In the genomic region with DNA sequence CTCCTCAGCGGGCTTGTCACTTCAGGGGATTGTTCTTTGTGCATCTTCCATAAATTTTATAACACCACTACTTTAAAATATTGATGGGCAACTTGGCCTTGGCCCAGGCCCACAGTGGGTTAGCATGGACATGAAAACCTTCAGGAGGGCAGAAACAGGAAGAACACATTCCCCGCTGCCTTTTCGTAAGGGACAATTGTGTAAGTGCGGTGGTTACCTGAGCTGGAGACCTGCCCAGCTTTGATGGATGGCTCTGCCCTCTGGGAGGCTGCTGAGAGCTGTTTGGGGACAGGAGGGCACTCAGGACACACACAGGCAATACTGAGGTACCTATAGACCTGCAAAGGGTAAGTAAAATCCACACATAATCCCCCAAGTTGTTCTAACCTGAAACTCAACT, we compare ENCODE assay signal across 33 cellular contexts.
"Had no signal": no experiment of that assay in that cellular context is flagged by ENCODE, and none has a peak within 500 bp of the region (broad histone marks: within the 10 kb centered on the region; RNA-seq: fewer than 3 reads in every experiment).

No MANE protein-coding gene starts in this region.

- H3K36me3 ChIP-seq: brain microvascular endothelial cell had no signal

- H3K9me3 Mint-ChIP-seq: activated B cell treated with CpG ODN at 0.5 μM for 24 hours; activated CD4-positive, alpha-beta memory T cell treated with anti-CD3 and anti-CD28 coated beads for 36 hours; activated naive CD4-positive, alpha-beta T cell treated with anti-CD3 and anti-CD28 coated beads, Interleukin-2, amount 10 ng/mL, durations not matched to agents 7 days and 5 days; activated naive CD8-positive, alpha-beta T cell treated with anti-CD3 and anti-CD28 coated beads, Interleukin-2, amount 50 U/mL, for 24 hours; activated T-cell treated with anti-CD3 and anti-CD28 coated beads, Interleukin-2, amount 50 U/mL, for 4 hours; activated T-helper 1 cell treated with anti-CD3 and anti-CD28 coated beads, Interleukin-12 subunit alpha, Interleukin-12 subunit beta, Interleukin-2, Interleukin-4 antibody, amounts not matched to agents 30 ng/mL and 10 ng/mL and 1 ng/mL, durations not matched to agents 14 hours and 24 hours and 36 hours had no signal

- H3K27ac Mint-ChIP-seq: activated B cell treated with CpG ODN at 0.5 μM for 24 hours; activated CD4-positive, alpha-beta memory T cell treated with anti-CD3 and anti-CD28 coated beads for 36 hours; activated naive CD4-positive, alpha-beta T cell treated with anti-CD3 and anti-CD28 coated beads, Interleukin-2, amount 10 ng/mL, durations not matched to agents 7 days and 5 days; activated naive CD8-positive, alpha-beta T cell; activated naive CD8-positive, alpha-beta T cell treated with anti-CD3 and anti-CD28 coated beads, Interleukin-2, amount 50 U/mL, for 24 hours; activated T-helper 1 cell treated with anti-CD3 and anti-CD28 coated beads, Interleukin-12 subunit alpha, Interleukin-12 subunit beta, Interleukin-2, Interleukin-4 antibody, amounts not matched to agents 30 ng/mL and 10 ng/mL and 1 ng/mL, durations not matched to agents 14 hours and 24 hours and 36 hours had no signal

- H3K4me3 ChIP-seq: K562 had no signal

- H3K4me1 Mint-ChIP-seq: activated B cell treated with CpG ODN at 0.5 μM for 24 hours; activated naive CD4-positive, alpha-beta T cell treated with anti-CD3 and anti-CD28 coated beads, Interleukin-2, amount 10 ng/mL, durations not matched to agents 7 days and 5 days; activated naive CD8-positive, alpha-beta T cell treated with anti-CD3 and anti-CD28 coated beads, Interleukin-2, amount 50 U/mL, for 24 hours had no signal

- H3K27me3 Mint-ChIP-seq: activated B cell treated with CpG ODN at 0.5 μM for 24 hours; activated CD4-positive, alpha-beta memory T cell treated with anti-CD3 and anti-CD28 coated beads for 36 hours; activated naive CD4-positive, alpha-beta T cell treated with anti-CD3 and anti-CD28 coated beads, Interleukin-2, amount 10 ng/mL, durations not matched to agents 7 days and 5 days; activated naive CD8-positive, alpha-beta T cell; activated naive CD8-positive, alpha-beta T cell treated with anti-CD3 and anti-CD28 coated beads, Interleukin-2, amount 50 U/mL, for 24 hours had no signal

- DNase-seq: activated B cell treated with CpG ODN at 0.5 μM for 24 hours; activated CD4-positive, alpha-beta memory T cell treated with anti-CD3 and anti-CD28 coated beads for 36 hours; activated CD4-positive, alpha-beta T cell treated with anti-CD3 and anti-CD28 coated beads for 4 hours; activated CD4-positive, alpha-beta T cell treated with anti-CD3 and anti-CD28 coated beads, Interleukin-2, amount 50 U/mL, for 1 hour; activated CD4-positive, CD25-positive, alpha-beta regulatory T cell treated with anti-CD3 and anti-CD28 coated beads, Interleukin-2, amount 50 U/mL, for 72 hours; activated CD8-positive, alpha-beta memory T cell treated with anti-CD3 and anti-CD28 coated beads, Interleukin-2, amount 50 U/mL, for 4 hours; activated effector memory CD4-positive, alpha-beta T cell treated with Interleukin-2 at 50 U/mL for 16 hours; activated naive CD4-positive, alpha-beta T cell treated with anti-CD3 and anti-CD28 coated beads, Interleukin-2, amount 10 ng/mL, durations not matched to agents 7 days and 5 days; activated naive CD8-positive, alpha-beta T cell treated with anti-CD3 and anti-CD28 coated beads, Interleukin-2, amount 50 U/mL, for 24 hours; activated T-cell treated with anti-CD3 and anti-CD28 coated beads for 4 hours; activated T-cell treated with anti-CD3 and anti-CD28 coated beads, Interleukin-2, amount 50 U/mL, for 4 hours; anterior cingulate cortex; brain microvascular endothelial cell; central memory CD4-positive, alpha-beta T cell; NCI-H1105; NCI-H1417 treated with DMSO at 0.1 percent for 48 hours; NCI-H1930; NCI-H2081 treated with DMSO at 0.1 percent for 48 hours; NCI-H2171; NCI-H510A; NCI-H526 treated with DMSO at 0.1 percent for 48 hours; NCI-H82; NK-92 treated with Interleukin-12 subunit alpha and Interleukin-12 subunit beta, amount 100 ng/mL, for 24 hours; OCI-M1; Right ventricle myocardium superior; SW 1271; T-helper 1 cell; T-helper 2 cell; T-helper 9 cell had no signal

- ATAC-seq: activated naive CD8-positive, alpha-beta T cell treated with anti-CD3 and anti-CD28 coated beads, Interleukin-2, amount 50 U/mL, for 24 hours; activated T-cell treated with anti-CD3 and anti-CD28 coated beads, Interleukin-2, amount 50 U/mL, for 4 hours; K562 had no signal

- H3K4me3 Mint-ChIP-seq: activated B cell treated with CpG ODN at 0.5 μM for 24 hours; activated CD4-positive, alpha-beta memory T cell treated with anti-CD3 and anti-CD28 coated beads for 36 hours; activated naive CD4-positive, alpha-beta T cell treated with anti-CD3 and anti-CD28 coated beads, Interleukin-2, amount 10 ng/mL, durations not matched to agents 7 days and 5 days; activated naive CD8-positive, alpha-beta T cell; activated naive CD8-positive, alpha-beta T cell treated with anti-CD3 and anti-CD28 coated beads, Interleukin-2, amount 50 U/mL, for 24 hours; activated T-cell treated with anti-CD3 and anti-CD28 coated beads, Interleukin-2, amount 50 U/mL, for 4 hours; activated T-helper 1 cell treated with anti-CD3 and anti-CD28 coated beads, Interleukin-12 subunit alpha, Interleukin-12 subunit beta, Interleukin-2, Interleukin-4 antibody, amounts not matched to agents 30 ng/mL and 10 ng/mL and 1 ng/mL, durations not matched to agents 14 hours and 24 hours and 36 hours had no signal

- H3K27ac ChIP-seq: brain microvascular endothelial cell, VCaP had no signal

- H3K36me3 Mint-ChIP-seq: activated CD4-positive, alpha-beta memory T cell treated with anti-CD3 and anti-CD28 coated beads for 36 hours; activated naive CD4-positive, alpha-beta T cell treated with anti-CD3 and anti-CD28 coated beads, Interleukin-2, amount 10 ng/mL, durations not matched to agents 7 days and 5 days; activated naive CD8-positive, alpha-beta T cell had no signal

- H3K27me3 ChIP-seq: brain microvascular endothelial cell had no signal
